In genomic region chr13:44686478-44687071, GRCh38 we compare ENCODE assay signal across 21 cellular contexts.
"Had no signal": no experiment of that assay in that cellular context is flagged by ENCODE, and none has a peak within 500 bp of the region (broad histone marks: within the 10 kb centered on the region; RNA-seq: fewer than 3 reads in every experiment).

No MANE protein-coding gene starts in this region.

- H3K27ac Mint-ChIP-seq: brain; mesothelial cell of epicardium; natural killer cell treated with Interleukin-12 subunit alpha and Interleukin-12 subunit beta and Interleukin-15 and Interleukin-18, amount 100 ng/mL, for 72 hours; progenitor cell of endocrine pancreas had no signal

- H3K4me3 ChIP-seq: hepatocyte, spleen, stomach, suprapubic skin, transverse colon, uterus had no signal

- H3K27ac ChIP-seq: hepatocyte, spleen, stomach, suprapubic skin, transverse colon, uterus had no signal

- H3K4me1 Mint-ChIP-seq: mesothelial cell of epicardium had no signal

- H3K9me3 Mint-ChIP-seq: immature natural killer cell had no signal

- H3K36me3 ChIP-seq: spleen, stomach, suprapubic skin, transverse colon, uterus had no signal

- H2AFZ ChIP-seq: hepatocyte had no signal

- H3K4me1 ChIP-seq: spleen, stomach, suprapubic skin, transverse colon, uterus had no signal

- H3K4me2 ChIP-seq: hepatocyte had no signal

- H3K9me3 ChIP-seq: stomach, suprapubic skin, transverse colon, uterus had no signal

- H3K36me3 Mint-ChIP-seq: brain; natural killer cell treated with Interleukin-12 subunit alpha and Interleukin-12 subunit beta and Interleukin-15 and Interleukin-18, amount 100 ng/mL, for 72 hours had no signal

- H3K79me2 ChIP-seq: hepatocyte had no signal

- H3K27me3 Mint-ChIP-seq: brain, progenitor cell of endocrine pancreas had no signal

- H3K27me3 ChIP-seq: hepatocyte, spleen, stomach, transverse colon, uterus had no signal

- ATAC-seq: left lobe of liver; natural killer cell treated with Interleukin-12 subunit alpha and Interleukin-12 subunit beta and Interleukin-15 and Interleukin-18, amount 100 ng/mL, for 72 hours had no signal

- H3K4me3 Mint-ChIP-seq: activated CD4-positive, alpha-beta T cell treated with anti-CD3 and anti-CD28 coated beads, Interleukin-2, amount 10 ng/mL, durations not matched to agents 7 days and 5 days; brain; immature natural killer cell; mesothelial cell of epicardium; natural killer cell treated with Interleukin-12 subunit alpha and Interleukin-12 subunit beta and Interleukin-15 and Interleukin-18, amount 100 ng/mL, for 72 hours had no signal

- DNase-seq: activated CD4-positive, alpha-beta T cell treated with anti-CD3 and anti-CD28 coated beads, Interleukin-2, amount 10 ng/mL, durations not matched to agents 7 days and 5 days; activated CD8-positive, alpha-beta memory T cell treated with anti-CD3 and anti-CD28 coated beads for 24 hours; activated CD8-positive, alpha-beta memory T cell treated with anti-CD3 and anti-CD28 coated beads, Interleukin-2, amount 50 U/mL, for 4 hours; dermis blood vessel endothelial cell; effector CD8-positive, alpha-beta T cell; erythroblast; foreskin melanocyte; immature natural killer cell; spleen; stimulated activated CD4-positive, alpha-beta T cell treated with anti-CD3 and anti-CD28 coated beads, Interleukin-4, amount 100 ng/mL, for 1 hour; stomach; T-helper 9 cell; transverse colon; uterus had no signal
